ENCODE assay signal across 1 cellular context in the genomic region with DNA sequence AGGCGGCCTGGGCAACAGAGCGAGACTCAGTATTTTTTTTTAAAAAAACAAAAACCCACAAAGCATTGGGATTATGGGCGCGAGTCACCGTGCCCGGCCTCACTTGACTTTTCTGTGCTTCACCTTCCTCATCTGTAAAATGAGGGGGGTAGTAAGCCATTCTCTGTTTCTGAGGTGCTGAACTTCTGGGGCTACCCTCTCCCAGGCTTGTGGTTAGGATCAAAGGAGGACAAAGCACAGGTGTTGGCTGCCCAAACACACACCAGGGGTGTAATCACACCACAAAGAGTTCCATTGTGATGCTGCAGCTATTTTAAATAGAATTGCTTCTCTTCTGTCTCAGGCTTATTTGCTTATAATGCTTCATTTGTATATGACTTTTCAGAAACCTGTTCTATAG.
TF ChIP-seq lines count a peak whose summit lies in the region.

No MANE protein-coding gene starts in this region.

TF ChIP-seq in WTC11, 78 proteins besides CTCF, POLR2A, EP300 and RAD21 (continued from another document):
- TF ChIP-seq, protein P1, sequence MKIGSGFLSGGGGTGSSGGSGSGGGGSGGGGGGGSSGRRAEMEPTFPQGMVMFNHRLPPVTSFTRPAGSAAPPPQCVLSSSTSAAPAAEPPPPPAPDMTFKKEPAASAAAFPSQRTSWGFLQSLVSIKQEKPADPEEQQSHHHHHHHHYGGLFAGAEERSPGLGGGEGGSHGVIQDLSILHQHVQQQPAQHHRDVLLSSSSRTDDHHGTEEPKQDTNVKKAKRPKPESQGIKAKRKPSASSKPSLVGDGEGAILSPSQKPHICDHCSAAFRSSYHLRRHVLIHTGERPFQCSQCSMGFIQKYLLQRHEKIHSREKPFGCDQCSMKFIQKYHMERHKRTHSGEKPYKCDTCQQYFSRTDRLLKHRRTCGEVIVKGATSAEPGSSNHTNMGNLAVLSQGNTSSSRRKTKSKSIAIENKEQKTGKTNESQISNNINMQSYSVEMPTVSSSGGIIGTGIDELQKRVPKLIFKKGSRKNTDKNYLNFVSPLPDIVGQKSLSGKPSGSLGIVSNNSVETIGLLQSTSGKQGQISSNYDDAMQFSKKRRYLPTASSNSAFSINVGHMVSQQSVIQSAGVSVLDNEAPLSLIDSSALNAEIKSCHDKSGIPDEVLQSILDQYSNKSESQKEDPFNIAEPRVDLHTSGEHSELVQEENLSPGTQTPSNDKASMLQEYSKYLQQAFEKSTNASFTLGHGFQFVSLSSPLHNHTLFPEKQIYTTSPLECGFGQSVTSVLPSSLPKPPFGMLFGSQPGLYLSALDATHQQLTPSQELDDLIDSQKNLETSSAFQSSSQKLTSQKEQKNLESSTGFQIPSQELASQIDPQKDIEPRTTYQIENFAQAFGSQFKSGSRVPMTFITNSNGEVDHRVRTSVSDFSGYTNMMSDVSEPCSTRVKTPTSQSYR (CRISPR knock-in tag; IDR thresholded peaks at IDR 0.05): no peak
- TF ChIP-seq FOXP1 (CRISPR knock-in tag; IDR thresholded peaks at IDR 0.05; ENCODE audit: borderline replicate concordance): no peak
